ENCODE assay signal across 15 cellular contexts in genomic region chr13:46595918-46596315, GRCh38. TPM values are rescaled to one million over a fixed set of nuclear protein-coding genes. Genes with fewer than 3 reads are reported as not detected.
A peak's percentile ranks its signal among the peaks of the same experiment; 100 is the strongest.
DNase-seq lines count a peak whose midpoint lies in the region; ATAC-seq, FAIRE-seq and TF ChIP-seq lines count a peak whose summit lies in the region.
"Had no signal": no experiment of that assay in that cellular context is flagged by ENCODE, and none has a peak within 500 bp of the region (broad histone marks: within the 10 kb centered on the region; RNA-seq: fewer than 3 reads in every experiment).

No MANE protein-coding gene starts in this region.

- H3K36me3 ChIP-seq in gastroesophageal sphincter (no peaks in the 10 kb centered on the region), stomach smooth muscle (ENCODE audit: control insufficient read depth in 2 of 2, insufficient read depth in 2 of 2, low read length in 2 of 2) (no peaks in the 10 kb centered on the region), tibial nerve (no peaks in the 10 kb centered on the region)
- H3K36me3 ChIP-seq: brain microvascular endothelial cell had no signal

- H3K27me3 ChIP-seq in gastroesophageal sphincter (no peaks in the 10 kb centered on the region), stomach smooth muscle (ENCODE audit: control insufficient read depth in 1 of 2, insufficient read depth in 2 of 2, low read length in 2 of 2) (no peaks in the 10 kb centered on the region), tibial nerve (no peaks in the 10 kb centered on the region)
- H3K27me3 ChIP-seq: brain microvascular endothelial cell had no signal

- H3K9ac ChIP-seq in stomach smooth muscle (ENCODE audit: low read length in 2 of 2): peak overlapping the region; percentile 6 to 21

- WGBS in gastroesophageal sphincter (ENCODE audit: low coverage in 1 of 2), 2 donors: 33 to 71% methylated on average over 2 of the region's 2 CpGs
- WGBS in tibial nerve, 2 donors: 47 to 59% methylated on average over 2 of the region's 2 CpGs

- H3K4me1 ChIP-seq in gastroesophageal sphincter (peaks cover 31 to 88% (median 40%) of the 10 kb centered on the region in 3 donors), stomach smooth muscle (ENCODE audit: control insufficient read depth, insufficient read depth, low read length) (peaks cover 24% of the 10 kb centered on the region), tibial nerve (peaks cover 3 to 65% (median 40%) of the 10 kb centered on the region in 4 donors)

- H3K4me3 ChIP-seq in gastroesophageal sphincter (no peak overlapping the region), stomach smooth muscle (ENCODE audit: low read length in 2 of 2) (no peak overlapping the region), tibial nerve (no peak overlapping the region)

- peak; percentile 44 for FAIRE-seq in GM18507 (lab: Jason Lieb, UNC)

- ATAC-seq in gastroesophageal sphincter (no peak), HG03095 (IDR thresholded peaks at IDR 0.05; ENCODE audit: unreplicated experiment) (no peak), GM18502 (IDR thresholded peaks at IDR 0.05; ENCODE audit: poor library complexity, unreplicated experiment) (no peak)

- TF ChIP-seq CTCF in gastroesophageal sphincter (IDR thresholded peaks at IDR 0.05) (no peak), tibial nerve (IDR thresholded peaks at IDR 0.05) (no peak)

- H3K9me3 ChIP-seq in gastroesophageal sphincter (no peaks in the 10 kb centered on the region), stomach smooth muscle (ENCODE audit: control insufficient read depth in 2 of 2, low read length in 2 of 2) (no peaks in the 10 kb centered on the region), tibial nerve (no peaks in the 10 kb centered on the region)

- H3K27ac ChIP-seq in gastroesophageal sphincter: peak overlapping the region; percentile 66 to 85 (median 82)
- H3K27ac ChIP-seq in stomach smooth muscle (ENCODE audit: low read length): peak overlapping the region; percentile 46
- peak overlapping the region in 2 of 4 donors; percentile 67 for H3K27ac ChIP-seq in tibial nerve
- H3K27ac ChIP-seq: brain microvascular endothelial cell had no signal

- TF ChIP-seq POLR2A in gastroesophageal sphincter (IDR thresholded peaks at IDR 0.05) (no peak), tibial nerve (IDR thresholded peaks at IDR 0.05) (no peak)

- no peak for TF ChIP-seq EP300 in gastroesophageal sphincter (IDR thresholded peaks at IDR 0.05)
- TF ChIP-seq EP300 in tibial nerve (IDR thresholded peaks at IDR 0.05): no peak

- DNase-seq in GM18507 (ENCODE audit: extremely low spot score, insufficient read length, low read depth): no peak
- DNase-seq in OCI-M1 (lab: John Stamatoyannopoulos, UW): peak; percentile 65
- DNase-seq in activated CD8-positive, alpha-beta memory T cell treated with anti-CD3 and anti-CD28 coated beads, Interleukin-2, amount 50 U/mL, for 4 hours: no peak
- no peak for DNase-seq in tibial nerve (ENCODE audit: low spot score in 2 of 2)
- DNase-seq: activated CD4-positive, alpha-beta T cell treated with anti-CD3 and anti-CD28 coated beads for 48 hours; brain microvascular endothelial cell; Calu3; H9; KG1; NCI-H345; Right ventricle myocardium superior had no signal

RNA-seq across cellular contexts. Expression of gene LRCH1, which starts 42.9 kb away (rescaled TPM):
- 10 to 100 TPM; 54.3 to 72.2 (median 57.4) TPM for total RNA-seq in gastroesophageal sphincter
- 10 to 100 TPM; 17.2 to 25.7 (median 21.9) TPM for total RNA-seq in tibial nerve
